In the genomic region with DNA sequence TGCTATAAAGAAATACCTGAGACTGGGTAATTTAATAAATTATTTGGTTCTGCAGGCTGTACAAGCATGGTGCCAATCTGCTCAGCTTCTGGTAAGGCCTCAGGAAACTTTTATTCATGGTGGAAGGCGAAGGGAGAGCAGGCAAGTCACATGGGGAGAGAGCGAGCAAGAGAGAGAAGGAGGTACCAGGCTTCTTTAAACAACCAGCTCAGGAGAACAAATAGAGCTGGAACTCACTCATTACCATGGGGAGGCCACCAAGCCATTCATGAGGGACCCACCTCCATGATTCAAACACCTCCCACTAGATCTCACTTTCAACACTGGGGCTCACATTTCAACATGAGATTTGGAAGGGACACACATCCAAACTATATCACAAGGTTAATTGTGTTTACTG, we compare ENCODE assay signal across 21 cellular contexts. TPM values are rescaled to one million over a fixed set of nuclear protein-coding genes. Genes with fewer than 3 reads are reported as not detected.
A peak's percentile ranks its signal among the peaks of the same experiment; 100 is the strongest.
DNase-seq lines count a peak whose midpoint lies in the region; ATAC-seq and TF ChIP-seq lines count a peak whose summit lies in the region.
"Had no signal": no experiment of that assay in that cellular context is flagged by ENCODE, and none has a peak within 500 bp of the region (broad histone marks: within the 10 kb centered on the region; RNA-seq: fewer than 3 reads in every experiment).

No MANE protein-coding gene starts in this region.

- no peak for TF ChIP-seq CTCF in WTC11 (IDR thresholded peaks at IDR 0.05)
- TF ChIP-seq CTCF in tibial nerve (IDR thresholded peaks at IDR 0.05) = no peak
- TF ChIP-seq CTCF in left ventricle myocardium inferior (IDR thresholded peaks at IDR 0.05; ENCODE audit: borderline replicate concordance) = no peak
- no peak for TF ChIP-seq CTCF in esophagus muscularis mucosa (IDR thresholded peaks at IDR 0.05)

- H3K27ac ChIP-seq in iPS-18a (ENCODE audit: low read length) = no peak overlapping the region
- no peak overlapping the region for H3K27ac ChIP-seq in tibial nerve
- H3K27ac ChIP-seq in left ventricle myocardium inferior (replicated peaks) = no peak overlapping the region
- H3K27ac ChIP-seq in esophagus muscularis mucosa (replicated peaks in 1 of 4) = no peak overlapping the region
- H3K27ac ChIP-seq: 22Rv1, HL-60 had no signal

- H3K27me3 Mint-ChIP-seq in WTC11 (ENCODE audit: low read depth) = no peaks in the 10 kb centered on the region

- H3K4me1 ChIP-seq in iPS-18a (ENCODE audit: control insufficient read depth, low read depth, low read length) (peaks cover 60% of the 10 kb centered on the region), tibial nerve (no peaks in the 10 kb centered on the region), left ventricle myocardium inferior (peaks cover 10% of the 10 kb centered on the region), esophagus muscularis mucosa (peaks cover 0 to 41% (median 31%) of the 10 kb centered on the region in 4 donors)

- TF ChIP-seq POLR2A in tibial nerve (IDR thresholded peaks at IDR 0.05) (no peak), esophagus muscularis mucosa (IDR thresholded peaks at IDR 0.05; ENCODE audit: low read depth) (no peak)

- no peak for TF ChIP-seq EP300 in tibial nerve (IDR thresholded peaks at IDR 0.05)
- TF ChIP-seq EP300 in esophagus muscularis mucosa (IDR thresholded peaks at IDR 0.05) = no peak

- CTCF ChIA-PET in WTC11 (lab: Charles Lee) = interaction anchor here (0.7 to 1.7 kb wide), 2 partner anchors 21 to 120 kb away, joined by 3 to 8 read pairs; no protein-coding TSS in a partner anchor

- no peak overlapping the region for H3K9ac ChIP-seq in iPS-18a (ENCODE audit: low read length)

- peak overlapping the region; percentile 35; the same call in 1 of the 2 replicates for H3K4me3 Mint-ChIP-seq in WTC11
- H3K4me3 Mint-ChIP-seq: CD14-positive monocyte; CD8-positive, alpha-beta T cell; HFFc6 had no signal

- no peaks in the 10 kb centered on the region for H3K9me3 Mint-ChIP-seq in WTC11
- H3K9me3 Mint-ChIP-seq: CD14-positive monocyte; CD8-positive, alpha-beta T cell had no signal

- DNase-seq in NCI-H526 (lab: John Stamatoyannopoulos, UW) (peak; percentile 60 to 68), NCI-H526 treated with DMSO at 0.1 percent for 48 hours (lab: John Stamatoyannopoulos, UW) (no peak), WTC11 (ENCODE audit: low spot score) (no peak), tibial nerve (ENCODE audit: low spot score in 2 of 2) (no peak), left ventricle myocardium inferior (no peak), esophagus muscularis mucosa (ENCODE audit: extremely low spot score) (no peak)
- DNase-seq: CD8-positive, alpha-beta T cell; COR-L47; DMS153; DMS79 treated with DMSO at 0.1 percent for 48 hours; EL; GDM1; GOT3; HCEC 1CT; HFFc6 had no signal

- no peaks in the 10 kb centered on the region for H3K36me3 Mint-ChIP-seq in WTC11
- H3K36me3 Mint-ChIP-seq: CD14-positive monocyte; CD8-positive, alpha-beta T cell had no signal

- H3K9me3 ChIP-seq in iPS-18a (ENCODE audit: control insufficient read depth, low read depth, low read length) (no peaks in the 10 kb centered on the region), tibial nerve (no peaks in the 10 kb centered on the region), left ventricle myocardium inferior (replicated peaks) (no peaks in the 10 kb centered on the region), esophagus muscularis mucosa (no peaks in the 10 kb centered on the region)

- ATAC-seq in WTC11 = peak; percentile 92
- ATAC-seq: CD8-positive, alpha-beta T cell; HepG2 had no signal

- POLR2A ChIA-PET in WTC11 (lab: Charles Lee) = no interaction called here

- peaks cover 86% of the 10 kb centered on the region for H3K4me1 Mint-ChIP-seq in WTC11
- H3K4me1 Mint-ChIP-seq: CD14-positive monocyte had no signal

- H3K27ac Mint-ChIP-seq in WTC11 = peak overlapping the region; percentile 88
- H3K27ac Mint-ChIP-seq: CD14-positive monocyte; CD8-positive, alpha-beta T cell; HFFc6 had no signal

- 86 to 96% methylated on average over 2 of the region's 2 CpGs for WGBS in tibial nerve, 2 donors
- WGBS in esophagus muscularis mucosa = 80% methylated on average over 2 of the region's 2 CpGs

- intact Hi-C loops in left ventricle myocardium inferior (cut with micrococcal nuclease) (no loop called here), esophagus muscularis mucosa (cut with DNase I) (no loop called here)

- H3K4me3 ChIP-seq in iPS-18a (ENCODE audit: low read length) (peak overlapping the region; percentile 27), tibial nerve (no peak overlapping the region), left ventricle myocardium inferior (no peak overlapping the region), esophagus muscularis mucosa (no peak overlapping the region)

- no peaks in the 10 kb centered on the region for H3K27me3 ChIP-seq in iPS-18a (ENCODE audit: control insufficient read depth, insufficient read depth, low read length)
- H3K27me3 ChIP-seq in tibial nerve = no peaks in the 10 kb centered on the region
- no peaks in the 10 kb centered on the region for H3K27me3 ChIP-seq in left ventricle myocardium inferior (ENCODE audit: low read depth)
- H3K27me3 ChIP-seq in esophagus muscularis mucosa = no peaks in the 10 kb centered on the region

- H3K36me3 ChIP-seq in iPS-18a (ENCODE audit: control insufficient read depth, low read depth, low read length) (no peaks in the 10 kb centered on the region), tibial nerve (no peaks in the 10 kb centered on the region), left ventricle myocardium inferior (no peaks in the 10 kb centered on the region), esophagus muscularis mucosa (no peaks in the 10 kb centered on the region)

TF ChIP-seq in WTC11, 78 proteins besides CTCF, POLR2A, EP300 and RAD21 (continues in another document):
- TF ChIP-seq, protein P1, sequence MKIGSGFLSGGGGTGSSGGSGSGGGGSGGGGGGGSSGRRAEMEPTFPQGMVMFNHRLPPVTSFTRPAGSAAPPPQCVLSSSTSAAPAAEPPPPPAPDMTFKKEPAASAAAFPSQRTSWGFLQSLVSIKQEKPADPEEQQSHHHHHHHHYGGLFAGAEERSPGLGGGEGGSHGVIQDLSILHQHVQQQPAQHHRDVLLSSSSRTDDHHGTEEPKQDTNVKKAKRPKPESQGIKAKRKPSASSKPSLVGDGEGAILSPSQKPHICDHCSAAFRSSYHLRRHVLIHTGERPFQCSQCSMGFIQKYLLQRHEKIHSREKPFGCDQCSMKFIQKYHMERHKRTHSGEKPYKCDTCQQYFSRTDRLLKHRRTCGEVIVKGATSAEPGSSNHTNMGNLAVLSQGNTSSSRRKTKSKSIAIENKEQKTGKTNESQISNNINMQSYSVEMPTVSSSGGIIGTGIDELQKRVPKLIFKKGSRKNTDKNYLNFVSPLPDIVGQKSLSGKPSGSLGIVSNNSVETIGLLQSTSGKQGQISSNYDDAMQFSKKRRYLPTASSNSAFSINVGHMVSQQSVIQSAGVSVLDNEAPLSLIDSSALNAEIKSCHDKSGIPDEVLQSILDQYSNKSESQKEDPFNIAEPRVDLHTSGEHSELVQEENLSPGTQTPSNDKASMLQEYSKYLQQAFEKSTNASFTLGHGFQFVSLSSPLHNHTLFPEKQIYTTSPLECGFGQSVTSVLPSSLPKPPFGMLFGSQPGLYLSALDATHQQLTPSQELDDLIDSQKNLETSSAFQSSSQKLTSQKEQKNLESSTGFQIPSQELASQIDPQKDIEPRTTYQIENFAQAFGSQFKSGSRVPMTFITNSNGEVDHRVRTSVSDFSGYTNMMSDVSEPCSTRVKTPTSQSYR (CRISPR knock-in tag; IDR thresholded peaks at IDR 0.05) = no peak
- no peak for TF ChIP-seq NR2C2 (CRISPR knock-in tag; IDR thresholded peaks at IDR 0.05)
- TF ChIP-seq MYBL2 (CRISPR knock-in tag; IDR thresholded peaks at IDR 0.05) = no peak
- TF ChIP-seq, protein P2, sequence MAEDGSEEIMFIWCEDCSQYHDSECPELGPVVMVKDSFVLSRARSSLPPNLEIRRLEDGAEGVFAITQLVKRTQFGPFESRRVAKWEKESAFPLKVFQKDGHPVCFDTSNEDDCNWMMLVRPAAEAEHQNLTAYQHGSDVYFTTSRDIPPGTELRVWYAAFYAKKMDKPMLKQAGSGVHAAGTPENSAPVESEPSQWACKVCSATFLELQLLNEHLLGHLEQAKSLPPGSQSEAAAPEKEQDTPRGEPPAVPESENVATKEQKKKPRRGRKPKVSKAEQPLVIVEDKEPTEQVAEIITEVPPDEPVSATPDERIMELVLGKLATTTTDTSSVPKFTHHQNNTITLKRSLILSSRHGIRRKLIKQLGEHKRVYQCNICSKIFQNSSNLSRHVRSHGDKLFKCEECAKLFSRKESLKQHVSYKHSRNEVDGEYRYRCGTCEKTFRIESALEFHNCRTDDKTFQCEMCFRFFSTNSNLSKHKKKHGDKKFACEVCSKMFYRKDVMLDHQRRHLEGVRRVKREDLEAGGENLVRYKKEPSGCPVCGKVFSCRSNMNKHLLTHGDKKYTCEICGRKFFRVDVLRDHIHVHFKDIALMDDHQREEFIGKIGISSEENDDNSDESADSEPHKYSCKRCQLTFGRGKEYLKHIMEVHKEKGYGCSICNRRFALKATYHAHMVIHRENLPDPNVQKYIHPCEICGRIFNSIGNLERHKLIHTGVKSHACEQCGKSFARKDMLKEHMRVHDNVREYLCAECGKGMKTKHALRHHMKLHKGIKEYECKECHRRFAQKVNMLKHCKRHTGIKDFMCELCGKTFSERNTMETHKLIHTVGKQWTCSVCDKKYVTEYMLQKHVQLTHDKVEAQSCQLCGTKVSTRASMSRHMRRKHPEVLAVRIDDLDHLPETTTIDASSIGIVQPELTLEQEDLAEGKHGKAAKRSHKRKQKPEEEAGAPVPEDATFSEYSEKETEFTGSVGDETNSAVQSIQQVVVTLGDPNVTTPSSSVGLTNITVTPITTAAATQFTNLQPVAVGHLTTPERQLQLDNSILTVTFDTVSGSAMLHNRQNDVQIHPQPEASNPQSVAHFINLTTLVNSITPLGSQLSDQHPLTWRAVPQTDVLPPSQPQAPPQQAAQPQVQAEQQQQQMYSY (CRISPR knock-in tag; IDR thresholded peaks at IDR 0.05) = no peak
- TF ChIP-seq NR3C1 (CRISPR knock-in tag; conservative IDR thresholded peaks at IDR 0.05; ENCODE audit: low read depth) = no peak
- TF ChIP-seq, protein P3, sequence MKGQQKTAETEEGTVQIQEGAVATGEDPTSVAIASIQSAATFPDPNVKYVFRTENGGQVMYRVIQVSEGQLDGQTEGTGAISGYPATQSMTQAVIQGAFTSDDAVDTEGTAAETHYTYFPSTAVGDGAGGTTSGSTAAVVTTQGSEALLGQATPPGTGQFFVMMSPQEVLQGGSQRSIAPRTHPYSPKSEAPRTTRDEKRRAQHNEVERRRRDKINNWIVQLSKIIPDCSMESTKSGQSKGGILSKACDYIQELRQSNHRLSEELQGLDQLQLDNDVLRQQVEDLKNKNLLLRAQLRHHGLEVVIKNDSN (CRISPR knock-in tag; IDR thresholded peaks at IDR 0.05) = peak; percentile 57; the same call in 1 of the 2 replicates

RNA-seq across cellular contexts. Expression of a gene that starts 44.9 kb away (rescaled TPM):
- total RNA-seq in WTC11 (2021) (not detected in 3 replicates), tibial nerve (not detected), left ventricle myocardium inferior (not detected), esophagus muscularis mucosa (not detected)
- total RNA-seq: A673; CD8-positive, alpha-beta T cell; HepG2; HFFc6 had no signal

RNA-seq across cellular contexts. Expression of a gene that starts 52.7 kb away (rescaled TPM):
- not detected in 3 replicates for total RNA-seq in WTC11 (2021)
- total RNA-seq in tibial nerve = not detected
- total RNA-seq in left ventricle myocardium inferior = not detected
- not detected for total RNA-seq in esophagus muscularis mucosa
- total RNA-seq: A673; CD8-positive, alpha-beta T cell; HepG2; HFFc6 had no signal

RNA-seq across cellular contexts. Expression of a gene that starts 58.2 kb away (rescaled TPM):
- not detected in 3 replicates for total RNA-seq in WTC11 (2021)
- total RNA-seq in tibial nerve = not detected
- total RNA-seq in left ventricle myocardium inferior = not detected
- total RNA-seq in esophagus muscularis mucosa = not detected
- total RNA-seq: A673; CD8-positive, alpha-beta T cell; HepG2; HFFc6 had no signal

Comparison
In these comparisons a context has a peak if more than half of its experiments do, and no peak if none do; other contexts are left out.
1. DNase-seq: peak in NCI-H526 (2 of 2); none in NCI-H526 treated with DMSO at 0.1 percent for 48 hours (single experiment), WTC11 (single experiment), tibial nerve (0 of 2), left ventricle myocardium inferior (single experiment) and esophagus muscularis mucosa (single experiment).